ENCODE assay signal across 8 cellular contexts in genomic region chr9:93302586-93303257, GRCh38.
DNase-seq lines count a peak whose midpoint lies in the region; ATAC-seq, FAIRE-seq and TF ChIP-seq lines count a peak whose summit lies in the region.

No MANE protein-coding gene starts in this region.

- no peaks in the 10 kb centered on the region for H3K36me3 Mint-ChIP-seq in neural crest cell (ENCODE audit: low read depth)

- in situ Hi-C loops in transverse colon (cut with MboI; ENCODE audit: low pct_ligation_motif_present in 1 of 4, low pct_unique_long_range_greater_than_20kb in 1 of 4, low sequenced_read_pairs in 3 of 4), result loop anchor here (10.0 to 25.0 kb wide), 3 partner anchors 138 to 290 kb away; no protein-coding TSS in a partner anchor

- peak; percentile 22 to 54 (median 40) for TF ChIP-seq CTCF in esophagus squamous epithelium (IDR thresholded peaks at IDR 0.05)
- TF ChIP-seq CTCF in neural crest cell (conservative IDR thresholded peaks at IDR 0.05), result peak; percentile 63
- peak; percentile 54 to 70 (median 59) for TF ChIP-seq CTCF in transverse colon (IDR thresholded peaks at IDR 0.05)

- H3K27ac ChIP-seq in esophagus squamous epithelium (no peak overlapping the region), transverse colon (peak overlapping the region in 2 of 4 donors; percentile 0 to 1)

- H3K36me3 ChIP-seq in esophagus squamous epithelium (no peaks in the 10 kb centered on the region), transverse colon (no peaks in the 10 kb centered on the region)

- FAIRE-seq in GM19239 (lab: Jason Lieb, UNC), result no peak

- H3K4me1 ChIP-seq in esophagus squamous epithelium (no peaks in the 10 kb centered on the region), transverse colon (peaks cover 7 to 41% (median 30%) of the 10 kb centered on the region in 4 donors)

- no peak for ATAC-seq in GM18861 (IDR thresholded peaks at IDR 0.05; ENCODE audit: unreplicated experiment)

- DNase-seq in AG08395 (ENCODE audit: low spot score), result peak; percentile 62
- DNase-seq in GM19239 (ENCODE audit: insufficient read length, low spot score), result peak; percentile 84
- DNase-seq in NCI-H774 (lab: John Stamatoyannopoulos, UW), result peak; percentile 39
- DNase-seq in activated CD8-positive, alpha-beta memory T cell treated with anti-CD3 and anti-CD28 coated beads, Interleukin-2, amount 50 U/mL, for 4 hours, result peak; percentile 62
- no peak for DNase-seq in esophagus squamous epithelium (lab: John Stamatoyannopoulos, UW)
- peak; percentile 48 for DNase-seq in neural crest cell (ENCODE audit: low read depth, low spot score)
- DNase-seq in transverse colon, result peak; percentile 73

- TF ChIP-seq EP300 in transverse colon (IDR thresholded peaks at IDR 0.05; ENCODE audit: low read depth), result no peak

- H3K4me3 ChIP-seq in esophagus squamous epithelium (no peak overlapping the region), transverse colon (no peak overlapping the region)

- no peak overlapping the region for H3K4me3 Mint-ChIP-seq in neural crest cell

- intact Hi-C loops in esophagus squamous epithelium (cut with DNase I), result loop anchor here (5.0 kb wide), 1 partner anchor 140 kb away; no protein-coding TSS in a partner anchor
- intact Hi-C loops in transverse colon (cut with DNase I; ENCODE audit: low total_unique reads), result loop anchor here (5.0 kb wide), 1 partner anchor 145 kb away; no protein-coding TSS in a partner anchor

- H3K27me3 ChIP-seq in esophagus squamous epithelium (peaks cover 0 to 6% (median 0%) of the 10 kb centered on the region in 4 donors), transverse colon (no peaks in the 10 kb centered on the region)

- H3K9me3 Mint-ChIP-seq in neural crest cell, result no peaks in the 10 kb centered on the region

- no peaks in the 10 kb centered on the region for H3K27me3 Mint-ChIP-seq in neural crest cell (ENCODE audit: low read depth)

- H3K4me1 Mint-ChIP-seq in neural crest cell, result peaks cover 6% of the 10 kb centered on the region

- TF ChIP-seq POLR2A in esophagus squamous epithelium (IDR thresholded peaks at IDR 0.05) (no peak), transverse colon (IDR thresholded peaks at IDR 0.05) (no peak)

- H3K9me3 ChIP-seq in esophagus squamous epithelium (no peaks in the 10 kb centered on the region), transverse colon (no peaks in the 10 kb centered on the region)

- H3K27ac Mint-ChIP-seq in neural crest cell (ENCODE audit: unreplicated experiment), result peak overlapping the region; percentile 71

- WGBS in esophagus squamous epithelium, 2 donors, result 61 to 87% methylated on average over 3 to 6 of the region's 6 CpGs
- 77% methylated on average over 6 of the region's 6 CpGs; no CpG with 5 or more reads in 1 of the 2 donors for WGBS in transverse colon (ENCODE audit: low coverage in 1 of 2), 2 donors
